ENCODE assay signal across 14 cellular contexts in the genomic region with DNA sequence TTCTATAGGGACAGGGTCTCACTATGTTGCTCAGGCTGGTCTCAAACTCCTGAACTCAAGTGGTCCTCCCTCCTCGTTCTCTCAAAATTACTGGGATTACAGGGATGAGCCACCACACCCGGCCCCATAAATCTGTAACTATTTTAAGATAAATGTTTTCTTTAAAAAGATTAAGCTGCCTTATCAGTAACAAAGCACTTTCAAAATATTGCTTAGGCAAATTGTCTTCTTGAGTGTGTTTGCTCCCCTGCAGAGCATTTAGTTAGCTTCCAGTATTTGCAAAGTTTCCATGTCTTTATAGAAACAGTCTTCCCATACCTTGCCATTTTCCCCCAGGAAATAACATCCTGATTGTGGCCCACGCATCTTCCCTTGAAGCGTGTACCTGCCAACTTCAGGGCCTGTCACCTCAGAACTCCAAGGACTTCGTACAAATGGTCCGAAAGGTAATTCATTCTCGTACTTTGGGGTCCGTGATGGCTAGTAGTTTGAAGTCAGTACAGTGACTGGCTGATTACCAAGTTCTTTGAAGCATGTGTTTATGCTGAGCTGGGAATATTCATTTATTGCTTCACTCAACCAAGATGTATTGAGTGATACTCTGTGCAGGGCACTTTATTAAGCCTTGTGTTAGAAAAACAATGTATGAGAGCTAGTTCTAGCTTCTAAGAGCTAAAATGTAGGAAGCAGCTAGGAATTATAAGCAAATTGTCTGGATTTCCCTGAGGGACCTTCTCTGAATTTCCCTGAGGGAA. TPM values are rescaled to one million over a fixed set of nuclear protein-coding genes. Genes with fewer than 3 reads are reported as not detected.
DNase-seq lines count a peak whose midpoint lies in the region; ATAC-seq, FAIRE-seq and TF ChIP-seq lines count a peak whose summit lies in the region.
"Had no signal": no experiment of that assay in that cellular context is flagged by ENCODE, and none has a peak within 500 bp of the region (broad histone marks: within the 10 kb centered on the region; RNA-seq: fewer than 3 reads in every experiment).

No MANE protein-coding gene starts in this region.

- no peaks in the 10 kb centered on the region for H3K9me3 ChIP-seq in A549
- H3K9me3 ChIP-seq: ovary, Peyer's patch, thyroid gland had no signal

- WGBS in A549 (ENCODE audit: missing lambda C conversion rate): 94% methylated on average over 8 of the region's 8 CpGs

- H3F3A ChIP-seq in GM23338 (replicated peaks; ENCODE audit: low read depth): no peaks in the 10 kb centered on the region

- CTCF ChIA-PET in A549 (lab: Yijun Ruan, JAX): interaction anchor here (1.6 to 2.2 kb wide), 4 partner anchors 11 to 175 kb away, joined by 4 to 9 read pairs (median 6); no protein-coding TSS in a partner anchor

- H3K27ac ChIP-seq in A549 (no peak overlapping the region), GM23338 (ENCODE audit: low read depth) (no peak overlapping the region)
- H3K27ac ChIP-seq: ovary had no signal

- H3K9me3 Mint-ChIP-seq in GM23338 (no peaks in the 10 kb centered on the region), mesothelial cell of epicardium (no peaks in the 10 kb centered on the region)

- H3K4me1 ChIP-seq in A549: peaks cover 6% of the 10 kb centered on the region; the same call in 1 of the 3 replicates
- H3K4me1 ChIP-seq in GM23338 (ENCODE audit: insufficient read depth): peaks cover 13% of the 10 kb centered on the region

- TF ChIP-seq CTCF in A549 (IDR thresholded peaks at IDR 0.05) (no peak), GM23338 (conservative IDR thresholded peaks at IDR 0.05; ENCODE audit: low read depth in 2 of 2) (no peak), mesothelial cell of epicardium (IDR thresholded peaks at IDR 0.05; ENCODE audit: unreplicated experiment) (no peak)

- H3K79me2 ChIP-seq in GM23338 (replicated peaks; ENCODE audit: insufficient read depth): no peaks in the 10 kb centered on the region

- H3K27ac Mint-ChIP-seq in GM23338: peak overlapping the region; percentile 31; the same call in 1 of the 2 replicates
- peak overlapping the region; percentile 76 for H3K27ac Mint-ChIP-seq in mesothelial cell of epicardium

- H3K36me3 Mint-ChIP-seq in GM23338 (ENCODE audit: low read depth): no peaks in the 10 kb centered on the region
- H3K36me3 Mint-ChIP-seq in mesothelial cell of epicardium: peaks cover 3% of the 10 kb centered on the region

- H3K27me3 Mint-ChIP-seq in GM23338 (ENCODE audit: insufficient read depth, low read depth, poor library complexity) (peaks cover 6% of the 10 kb centered on the region), mesothelial cell of epicardium (ENCODE audit: low read depth) (no peaks in the 10 kb centered on the region)

- H2AFZ ChIP-seq in GM23338: no peak overlapping the region

- no peaks in the 10 kb centered on the region for H3K27me3 ChIP-seq in GM23338 (ENCODE audit: insufficient read depth)
- H3K27me3 ChIP-seq: ovary, Peyer's patch, thyroid gland had no signal

- H3K4me3 Mint-ChIP-seq in GM23338: no peak overlapping the region
- no peak overlapping the region for H3K4me3 Mint-ChIP-seq in mesothelial cell of epicardium

- H3K9me2 ChIP-seq in GM23338 (ENCODE audit: insufficient read depth): no peaks in the 10 kb centered on the region

- no peaks in the 10 kb centered on the region for H3K36me3 ChIP-seq in GM23338 (ENCODE audit: insufficient read depth)
- H3K36me3 ChIP-seq: ovary, Peyer's patch, thyroid gland had no signal

- ATAC-seq in A549 (no peak), GM23338 (no peak), HG02938 (IDR thresholded peaks at IDR 0.05; ENCODE audit: unreplicated experiment) (no peak), HG03196 (IDR thresholded peaks at IDR 0.05; ENCODE audit: unreplicated experiment) (no peak)

- TF ChIP-seq POLR2A in A549 (IDR thresholded peaks at IDR 0.05; ENCODE audit: low read length): no peak
- no peak for TF ChIP-seq POLR2A in erythroblast (IDR thresholded peaks at IDR 0.05; ENCODE audit: low read length)

- POLR2A ChIA-PET in A549 (lab: Yijun Ruan, JAX): no interaction called here

- H3K4me1 Mint-ChIP-seq in GM23338 (peaks cover 46% of the 10 kb centered on the region), mesothelial cell of epicardium (peaks cover 40% of the 10 kb centered on the region)

- DNase-seq in A549 (ENCODE audit: low read depth in 1 of 2, low spot score in 1 of 2): no peak
- DNase-seq in GM23338 (ENCODE audit: low spot score): no peak
- DNase-seq in amniotic epithelial cell (ENCODE audit: low read depth): peak; percentile 37
- no peak for DNase-seq in mesothelial cell of epicardium (ENCODE audit: low spot score in 2 of 2, unreplicated experiment in 2 of 2)
- no peak for DNase-seq in D341Med (ENCODE audit: low spot score)
- DNase-seq in erythroblast (lab: John Stamatoyannopoulos, UW): no peak
- DNase-seq: activated naive CD4-positive, alpha-beta T cell treated with Interleukin-2 at 50 U/mL for 16 hours; NCI-H1930; ovary; thyroid gland had no signal

- no peak overlapping the region for H3K4me3 ChIP-seq in A549
- no peak overlapping the region for H3K4me3 ChIP-seq in GM23338
- H3K4me3 ChIP-seq: ovary, Peyer's patch, thyroid gland had no signal

- H3K4me2 ChIP-seq in A549 (no peak overlapping the region), GM23338 (no peak overlapping the region)

- TF ChIP-seq EP300 in A549 (IDR thresholded peaks at IDR 0.05): no peak

- no peak for FAIRE-seq in A549 (lab: Jason Lieb, UNC)

- no peak for TF ChIP-seq RAD21 in A549 (conservative IDR thresholded peaks at IDR 0.05 in 1 of 2, IDR thresholded peaks at IDR 0.05 in 1 of 2)

- no peaks in the 10 kb centered on the region for H4K20me1 ChIP-seq in GM23338 (replicated peaks; ENCODE audit: insufficient read depth)

TF ChIP-seq in A549, 52 proteins besides CTCF, POLR2A, EP300 and RAD21:
- TF ChIP-seq, protein P1, sequence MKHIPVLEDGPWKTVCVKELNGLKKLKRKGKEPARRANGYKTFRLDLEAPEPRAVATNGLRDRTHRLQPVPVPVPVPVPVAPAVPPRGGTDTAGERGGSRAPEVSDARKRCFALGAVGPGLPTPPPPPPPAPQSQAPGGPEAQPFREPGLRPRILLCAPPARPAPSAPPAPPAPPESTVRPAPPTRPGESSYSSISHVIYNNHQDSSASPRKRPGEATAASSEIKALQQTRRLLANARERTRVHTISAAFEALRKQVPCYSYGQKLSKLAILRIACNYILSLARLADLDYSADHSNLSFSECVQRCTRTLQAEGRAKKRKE (CRISPR knock-in tag; IDR thresholded peaks at IDR 0.05; ENCODE audit: low read depth): no peak
- TF ChIP-seq MAFK (IDR thresholded peaks at IDR 0.05; ENCODE audit: partially characterized antibody): peak; percentile 30

TF ChIP-seq in GM23338, 12 proteins besides CTCF, POLR2A, EP300 and RAD21:
- TF ChIP-seq, protein P2, sequence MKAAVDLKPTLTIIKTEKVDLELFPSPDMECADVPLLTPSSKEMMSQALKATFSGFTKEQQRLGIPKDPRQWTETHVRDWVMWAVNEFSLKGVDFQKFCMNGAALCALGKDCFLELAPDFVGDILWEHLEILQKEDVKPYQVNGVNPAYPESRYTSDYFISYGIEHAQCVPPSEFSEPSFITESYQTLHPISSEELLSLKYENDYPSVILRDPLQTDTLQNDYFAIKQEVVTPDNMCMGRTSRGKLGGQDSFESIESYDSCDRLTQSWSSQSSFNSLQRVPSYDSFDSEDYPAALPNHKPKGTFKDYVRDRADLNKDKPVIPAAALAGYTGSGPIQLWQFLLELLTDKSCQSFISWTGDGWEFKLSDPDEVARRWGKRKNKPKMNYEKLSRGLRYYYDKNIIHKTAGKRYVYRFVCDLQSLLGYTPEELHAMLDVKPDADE (IDR thresholded peaks at IDR 0.05): no peak
TF ChIP-seq in GM23338: peak in this region for 0.

RNA-seq across cellular contexts. Expression of a gene that starts 30.4 kb away (rescaled TPM):
- 0.07 and 0.08 TPM in 2 replicates for polyA plus RNA-seq in A549 (2011; rRNA removed)
- 0.08 TPM in 1 of 2 replicates, not detected in the other for polyA plus RNA-seq in A549 (2012; cell fraction: cytosol; rRNA removed)
- polyA plus RNA-seq in A549 (2012; cell fraction: nucleus; rRNA removed): 0.04 TPM in 1 of 2 replicates, not detected in the other
- 0.04 TPM in 1 of 3 replicates, not detected in the others for polyA plus RNA-seq in A549 (2017; fragmentation: RNase III; extraction: RNeasy Plus Mini Kit Qiagen cat#74134 plus additional on column Dnase treatment)
- 0.39 TPM in 1 of 2 replicates, not detected in the other for polyA minus RNA-seq in A549 (2011; rRNA and poly(A)+ RNA removed)
- total RNA-seq in GM23338 (2014; rRNA removed; shearing (Covaris generic)): 0.08 TPM in 1 of 2 replicates, not detected in the other
- polyA plus RNA-seq in GM23338 (2016; fragmentation: Nextera tagmentation; extraction: Ambion mirVana): not detected in 2 replicates
- total RNA-seq in mesothelial cell of epicardium: not detected in 3 replicates
- polyA plus RNA-seq: BJ had no signal
